Comparison of ENCODE assay signal across 3 cellular contexts in the genomic region with DNA sequence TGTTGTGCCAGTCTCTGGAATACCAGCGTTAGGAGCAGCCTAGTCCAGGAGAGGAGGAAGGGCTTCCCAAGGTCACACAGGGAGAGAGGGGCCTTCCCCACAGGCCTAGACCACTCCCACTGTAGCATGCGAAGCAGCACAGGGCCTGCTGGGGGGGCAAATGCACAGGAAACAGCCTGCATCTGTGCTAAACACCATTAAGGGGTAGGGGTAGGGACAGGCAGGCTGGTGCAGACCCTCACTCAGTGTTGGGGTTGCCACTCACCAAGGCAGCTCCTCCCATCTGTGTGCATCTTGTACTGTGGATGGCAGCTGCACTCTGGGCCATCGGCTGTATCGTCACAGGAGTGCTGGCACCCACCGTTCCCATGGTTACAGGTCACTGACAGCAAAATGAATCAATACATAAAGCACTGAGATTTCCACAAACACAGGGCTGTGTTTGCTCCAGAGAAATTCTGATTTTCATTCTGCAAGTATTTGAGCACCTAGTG.
TF ChIP-seq lines count a peak whose summit lies in the region.

No MANE protein-coding gene starts in this region.

TF ChIP-seq in SK-N-SH, 30 proteins besides CTCF, POLR2A, EP300 and RAD21:
- TF ChIP-seq, protein P1, sequence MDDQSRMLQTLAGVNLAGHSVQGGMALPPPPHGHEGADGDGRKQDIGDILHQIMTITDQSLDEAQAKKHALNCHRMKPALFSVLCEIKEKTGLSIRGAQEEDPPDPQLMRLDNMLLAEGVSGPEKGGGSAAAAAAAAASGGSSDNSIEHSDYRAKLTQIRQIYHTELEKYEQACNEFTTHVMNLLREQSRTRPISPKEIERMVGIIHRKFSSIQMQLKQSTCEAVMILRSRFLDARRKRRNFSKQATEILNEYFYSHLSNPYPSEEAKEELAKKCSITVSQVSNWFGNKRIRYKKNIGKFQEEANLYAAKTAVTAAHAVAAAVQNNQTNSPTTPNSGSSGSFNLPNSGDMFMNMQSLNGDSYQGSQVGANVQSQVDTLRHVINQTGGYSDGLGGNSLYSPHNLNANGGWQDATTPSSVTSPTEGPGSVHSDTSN (IDR thresholded peaks at IDR 0.05): no peak
- TF ChIP-seq, protein P2, sequence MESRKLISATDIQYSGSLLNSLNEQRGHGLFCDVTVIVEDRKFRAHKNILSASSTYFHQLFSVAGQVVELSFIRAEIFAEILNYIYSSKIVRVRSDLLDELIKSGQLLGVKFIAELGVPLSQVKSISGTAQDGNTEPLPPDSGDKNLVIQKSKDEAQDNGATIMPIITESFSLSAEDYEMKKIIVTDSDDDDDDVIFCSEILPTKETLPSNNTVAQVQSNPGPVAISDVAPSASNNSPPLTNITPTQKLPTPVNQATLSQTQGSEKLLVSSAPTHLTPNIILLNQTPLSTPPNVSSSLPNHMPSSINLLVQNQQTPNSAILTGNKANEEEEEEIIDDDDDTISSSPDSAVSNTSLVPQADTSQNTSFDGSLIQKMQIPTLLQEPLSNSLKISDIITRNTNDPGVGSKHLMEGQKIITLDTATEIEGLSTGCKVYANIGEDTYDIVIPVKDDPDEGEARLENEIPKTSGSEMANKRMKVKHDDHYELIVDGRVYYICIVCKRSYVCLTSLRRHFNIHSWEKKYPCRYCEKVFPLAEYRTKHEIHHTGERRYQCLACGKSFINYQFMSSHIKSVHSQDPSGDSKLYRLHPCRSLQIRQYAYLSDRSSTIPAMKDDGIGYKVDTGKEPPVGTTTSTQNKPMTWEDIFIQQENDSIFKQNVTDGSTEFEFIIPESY (IDR thresholded peaks at IDR 0.05; ENCODE audit: borderline replicate concordance, low read depth): no peak
- TF ChIP-seq FOSL2 (IDR thresholded peaks at IDR 0.05; ENCODE audit: borderline replicate concordance, low read depth) (no peak), RXRA (IDR thresholded peaks at IDR 0.05; ENCODE audit: borderline replicate concordance, low read depth) (no peak), SIN3A (IDR thresholded peaks at IDR 0.05; ENCODE audit: borderline replicate concordance, low read depth, low read length) (no peak), CHD2 (IDR thresholded peaks at IDR 0.05; ENCODE audit: low read length, partially characterized antibody) (no peak)
- TF ChIP-seq, protein P3, sequence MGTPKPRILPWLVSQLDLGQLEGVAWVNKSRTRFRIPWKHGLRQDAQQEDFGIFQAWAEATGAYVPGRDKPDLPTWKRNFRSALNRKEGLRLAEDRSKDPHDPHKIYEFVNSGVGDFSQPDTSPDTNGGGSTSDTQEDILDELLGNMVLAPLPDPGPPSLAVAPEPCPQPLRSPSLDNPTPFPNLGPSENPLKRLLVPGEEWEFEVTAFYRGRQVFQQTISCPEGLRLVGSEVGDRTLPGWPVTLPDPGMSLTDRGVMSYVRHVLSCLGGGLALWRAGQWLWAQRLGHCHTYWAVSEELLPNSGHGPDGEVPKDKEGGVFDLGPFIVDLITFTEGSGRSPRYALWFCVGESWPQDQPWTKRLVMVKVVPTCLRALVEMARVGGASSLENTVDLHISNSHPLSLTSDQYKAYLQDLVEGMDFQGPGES (IDR thresholded peaks at IDR 0.05; ENCODE audit: low read depth, low read length): no peak

TF ChIP-seq in SK-N-SH treated with all-trans-retinoic acid at 6 μM for 48 hours, 23 proteins besides CTCF, POLR2A, EP300 and RAD21 (continued from another document):
- no peak for TF ChIP-seq ISL1 (CRISPR knock-in tag; IDR thresholded peaks at IDR 0.05)
- no peak for TF ChIP-seq OSR1 (CRISPR knock-in tag; IDR thresholded peaks at IDR 0.05)
- no peak for TF ChIP-seq TCF4 (CRISPR knock-in tag; IDR thresholded peaks at IDR 0.05; ENCODE audit: borderline replicate concordance)
- TF ChIP-seq, protein P4, sequence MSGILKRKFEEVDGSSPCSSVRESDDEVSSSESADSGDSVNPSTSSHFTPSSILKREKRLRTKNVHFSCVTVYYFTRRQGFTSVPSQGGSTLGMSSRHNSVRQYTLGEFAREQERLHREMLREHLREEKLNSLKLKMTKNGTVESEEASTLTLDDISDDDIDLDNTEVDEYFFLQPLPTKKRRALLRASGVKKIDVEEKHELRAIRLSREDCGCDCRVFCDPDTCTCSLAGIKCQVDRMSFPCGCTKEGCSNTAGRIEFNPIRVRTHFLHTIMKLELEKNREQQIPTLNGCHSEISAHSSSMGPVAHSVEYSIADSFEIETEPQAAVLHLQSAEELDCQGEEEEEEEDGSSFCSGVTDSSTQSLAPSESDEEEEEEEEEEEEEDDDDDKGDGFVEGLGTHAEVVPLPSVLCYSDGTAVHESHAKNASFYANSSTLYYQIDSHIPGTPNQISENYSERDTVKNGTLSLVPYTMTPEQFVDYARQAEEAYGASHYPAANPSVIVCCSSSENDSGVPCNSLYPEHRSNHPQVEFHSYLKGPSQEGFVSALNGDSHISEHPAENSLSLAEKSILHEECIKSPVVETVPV (CRISPR knock-in tag; IDR thresholded peaks at IDR 0.05): no peak
- TF ChIP-seq GLIS3 (CRISPR knock-in tag; IDR thresholded peaks at IDR 0.05): no peak
- no peak for TF ChIP-seq ZNF565 (CRISPR knock-in tag; conservative IDR thresholded peaks at IDR 0.05; ENCODE audit: low read depth)
- no peak for TF ChIP-seq ZFP30 (CRISPR knock-in tag; IDR thresholded peaks at IDR 0.05)
- TF ChIP-seq RARB (CRISPR knock-in tag; IDR thresholded peaks at IDR 0.05): no peak
- no peak for TF ChIP-seq ESRRG (CRISPR knock-in tag; IDR thresholded peaks at IDR 0.05)
- TF ChIP-seq ARNTL (CRISPR knock-in tag; IDR thresholded peaks at IDR 0.05; ENCODE audit: borderline replicate concordance, low read depth): no peak

TF ChIP-seq in HepG2, 621 proteins besides CTCF, POLR2A, EP300 and RAD21 (continued from another document):
- TF ChIP-seq, protein P5, sequence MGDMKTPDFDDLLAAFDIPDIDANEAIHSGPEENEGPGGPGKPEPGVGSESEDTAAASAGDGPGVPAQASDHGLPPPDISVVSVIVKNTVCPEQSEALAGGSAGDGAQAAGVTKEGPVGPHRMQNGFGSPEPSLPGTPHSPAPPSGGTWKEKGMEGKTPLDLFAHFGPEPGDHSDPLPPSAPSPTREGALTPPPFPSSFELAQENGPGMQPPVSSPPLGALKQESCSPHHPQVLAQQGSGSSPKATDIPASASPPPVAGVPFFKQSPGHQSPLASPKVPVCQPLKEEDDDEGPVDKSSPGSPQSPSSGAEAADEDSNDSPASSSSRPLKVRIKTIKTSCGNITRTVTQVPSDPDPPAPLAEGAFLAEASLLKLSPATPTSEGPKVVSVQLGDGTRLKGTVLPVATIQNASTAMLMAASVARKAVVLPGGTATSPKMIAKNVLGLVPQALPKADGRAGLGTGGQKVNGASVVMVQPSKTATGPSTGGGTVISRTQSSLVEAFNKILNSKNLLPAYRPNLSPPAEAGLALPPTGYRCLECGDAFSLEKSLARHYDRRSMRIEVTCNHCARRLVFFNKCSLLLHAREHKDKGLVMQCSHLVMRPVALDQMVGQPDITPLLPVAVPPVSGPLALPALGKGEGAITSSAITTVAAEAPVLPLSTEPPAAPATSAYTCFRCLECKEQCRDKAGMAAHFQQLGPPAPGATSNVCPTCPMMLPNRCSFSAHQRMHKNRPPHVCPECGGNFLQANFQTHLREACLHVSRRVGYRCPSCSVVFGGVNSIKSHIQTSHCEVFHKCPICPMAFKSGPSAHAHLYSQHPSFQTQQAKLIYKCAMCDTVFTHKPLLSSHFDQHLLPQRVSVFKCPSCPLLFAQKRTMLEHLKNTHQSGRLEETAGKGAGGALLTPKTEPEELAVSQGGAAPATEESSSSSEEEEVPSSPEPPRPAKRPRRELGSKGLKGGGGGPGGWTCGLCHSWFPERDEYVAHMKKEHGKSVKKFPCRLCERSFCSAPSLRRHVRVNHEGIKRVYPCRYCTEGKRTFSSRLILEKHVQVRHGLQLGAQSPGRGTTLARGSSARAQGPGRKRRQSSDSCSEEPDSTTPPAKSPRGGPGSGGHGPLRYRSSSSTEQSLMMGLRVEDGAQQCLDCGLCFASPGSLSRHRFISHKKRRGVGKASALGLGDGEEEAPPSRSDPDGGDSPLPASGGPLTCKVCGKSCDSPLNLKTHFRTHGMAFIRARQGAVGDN (CRISPR knock-in tag; IDR thresholded peaks at IDR 0.05): peak; percentile 26; the same call in 1 of the 2 replicates
- TF ChIP-seq RFX1 (IDR thresholded peaks at IDR 0.05): peak; percentile 65
- TF ChIP-seq ZNF292 (CRISPR knock-in tag; IDR thresholded peaks at IDR 0.05; ENCODE audit: borderline replicate concordance, low read depth): 0 out of 2 replicates have a peak, but pooled peaks have one; percentile 25
- TF ChIP-seq RFX3 (CRISPR knock-in tag; IDR thresholded peaks at IDR 0.05): peak; percentile 73
TF ChIP-seq in HepG2: peak in this region for 4.
